ENCODE assay signal across 8 cellular contexts in the genomic region with DNA sequence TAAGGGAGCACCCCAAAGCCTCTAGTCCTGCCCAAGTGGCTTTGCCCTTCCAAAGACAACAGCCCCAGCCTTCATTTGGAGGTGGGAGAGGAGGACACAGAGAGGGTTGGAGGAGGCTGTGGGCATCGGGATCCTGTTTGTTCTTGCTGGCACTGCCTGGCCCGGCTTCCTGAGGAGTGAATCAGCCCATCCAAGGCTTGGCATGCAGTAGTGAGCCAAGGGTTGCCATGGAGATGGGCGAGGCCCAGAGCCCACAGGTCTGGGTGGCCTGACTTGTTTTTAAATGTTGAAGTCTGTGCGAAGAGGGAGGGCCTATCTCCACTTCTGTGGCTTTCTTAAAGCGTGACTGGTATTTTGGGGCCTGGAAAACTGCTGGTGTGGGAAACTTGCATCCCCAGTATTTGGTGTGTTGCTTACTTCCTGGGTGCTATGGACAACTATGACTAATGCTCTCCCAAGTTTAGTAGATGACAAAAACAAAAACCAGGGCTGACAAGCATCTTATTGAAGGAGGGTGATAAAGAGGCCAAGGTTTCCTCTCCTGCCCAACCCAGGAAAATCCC. TPM values are rescaled to one million over a fixed set of nuclear protein-coding genes. Genes with fewer than 3 reads are reported as not detected.
DNase-seq lines count a peak whose midpoint lies in the region; ATAC-seq and TF ChIP-seq lines count a peak whose summit lies in the region.

No MANE protein-coding gene starts in this region.

- peaks cover 0 to 3% (median 0%) of the 10 kb centered on the region in 5 donors for H3K27me3 Mint-ChIP-seq in naive thymus-derived CD8-positive, alpha-beta T cell

- DNase-seq in A172 (ENCODE audit: low spot score) (peak; percentile 96), breast epithelium (ENCODE audit: low spot score in 2 of 2) (peak; percentile 91 to 98), left lung (peak; percentile 89 to 90), tibial artery (peak; percentile 92 to 97), NCI-H2081 treated with DMSO at 0.1 percent for 48 hours (lab: John Stamatoyannopoulos, UW) (no peak)
- DNase-seq in stimulated activated CD4-positive, alpha-beta T cell treated with anti-CD3 and anti-CD28 coated beads, Interleukin-15, amount 100 ng/mL, for 24 hours: no peak
- no peak for DNase-seq in naive thymus-derived CD8-positive, alpha-beta T cell

- H3K36me3 ChIP-seq in breast epithelium (no peaks in the 10 kb centered on the region), left lung (peaks cover 0 to 21% of the 10 kb centered on the region in 2 donors), tibial artery (peaks cover 0 to 8% (median 8%) of the 10 kb centered on the region in 3 donors)

- TF ChIP-seq POLR2A in breast epithelium (IDR thresholded peaks at IDR 0.05): peak; percentile 26

- H3K9me3 Mint-ChIP-seq in naive thymus-derived CD8-positive, alpha-beta T cell: no peaks in the 10 kb centered on the region

- intact Hi-C loops in breast epithelium (cut with DNase I; ENCODE audit: low total_unique reads) (loop anchor here (10.0 kb wide), 1 partner anchor 59 kb away; no protein-coding TSS in a partner anchor), left lung (cut with DNase I) (no loop called here), tibial artery (cut with DNase I; ENCODE audit: low total_unique reads) (loop anchor here (10.0 kb wide), 1 partner anchor 319 kb away; a partner anchor contains a TSS)

- H3K9me3 ChIP-seq in breast epithelium: no peaks in the 10 kb centered on the region
- H3K9me3 ChIP-seq in left lung: no peaks in the 10 kb centered on the region
- no peaks in the 10 kb centered on the region for H3K9me3 ChIP-seq in tibial artery

- H3K27me3 ChIP-seq in breast epithelium: no peaks in the 10 kb centered on the region
- no peaks in the 10 kb centered on the region for H3K27me3 ChIP-seq in left lung
- no peaks in the 10 kb centered on the region for H3K27me3 ChIP-seq in tibial artery

- TF ChIP-seq EP300 in Ishikawa (IDR thresholded peaks at IDR 0.05; ENCODE audit: borderline replicate concordance): peak; percentile 77; the same call in 1 of the 2 replicates

- POLR2A ChIA-PET in naive thymus-derived CD8-positive, alpha-beta T cell (lab: Charles Lee): interaction anchor here (0.8 kb wide), 1 partner anchor 14 kb away, joined by 3 read pairs; no protein-coding TSS in a partner anchor

- TF ChIP-seq RAD21 in Ishikawa (IDR thresholded peaks at IDR 0.05; ENCODE audit: low read depth): no peak; the same call in none of the 2 replicates

- peak overlapping the region; percentile 96 to 98 for H3K27ac ChIP-seq in breast epithelium
- H3K27ac ChIP-seq in left lung: peak overlapping the region; percentile 80 to 81
- H3K27ac ChIP-seq in tibial artery: peak overlapping the region; percentile 86 to 92

- H3K4me3 ChIP-seq in breast epithelium (peak overlapping the region in 1 of 3 donors; percentile 46), left lung (no peak overlapping the region), tibial artery (peak overlapping the region; percentile 21 to 27)

- H3K4me3 Mint-ChIP-seq in naive thymus-derived CD8-positive, alpha-beta T cell: no peak overlapping the region

- no peaks in the 10 kb centered on the region for H3K36me3 Mint-ChIP-seq in naive thymus-derived CD8-positive, alpha-beta T cell

- TF ChIP-seq CTCF in breast epithelium (IDR thresholded peaks at IDR 0.05) (no peak), left lung (IDR thresholded peaks at IDR 0.05) (no peak), tibial artery (IDR thresholded peaks at IDR 0.05) (no peak)

- no peak overlapping the region for H3K27ac Mint-ChIP-seq in naive thymus-derived CD8-positive, alpha-beta T cell

- H3K4me1 Mint-ChIP-seq in naive thymus-derived CD8-positive, alpha-beta T cell: peaks cover 10 to 30% (median 20%) of the 10 kb centered on the region in 4 donors

- peaks cover 12 to 46% of the 10 kb centered on the region in 2 donors for H3K4me1 ChIP-seq in breast epithelium
- H3K4me1 ChIP-seq in left lung: peaks cover 29 to 62% of the 10 kb centered on the region in 2 donors
- peaks cover 0 to 100% (median 83%) of the 10 kb centered on the region in 4 donors for H3K4me1 ChIP-seq in tibial artery

- peak; percentile 87 for ATAC-seq in left lung
- no peak for ATAC-seq in naive thymus-derived CD8-positive, alpha-beta T cell

TF ChIP-seq in Ishikawa, 13 proteins besides CTCF, POLR2A, EP300 and RAD21:
- TF ChIP-seq, protein P1, sequence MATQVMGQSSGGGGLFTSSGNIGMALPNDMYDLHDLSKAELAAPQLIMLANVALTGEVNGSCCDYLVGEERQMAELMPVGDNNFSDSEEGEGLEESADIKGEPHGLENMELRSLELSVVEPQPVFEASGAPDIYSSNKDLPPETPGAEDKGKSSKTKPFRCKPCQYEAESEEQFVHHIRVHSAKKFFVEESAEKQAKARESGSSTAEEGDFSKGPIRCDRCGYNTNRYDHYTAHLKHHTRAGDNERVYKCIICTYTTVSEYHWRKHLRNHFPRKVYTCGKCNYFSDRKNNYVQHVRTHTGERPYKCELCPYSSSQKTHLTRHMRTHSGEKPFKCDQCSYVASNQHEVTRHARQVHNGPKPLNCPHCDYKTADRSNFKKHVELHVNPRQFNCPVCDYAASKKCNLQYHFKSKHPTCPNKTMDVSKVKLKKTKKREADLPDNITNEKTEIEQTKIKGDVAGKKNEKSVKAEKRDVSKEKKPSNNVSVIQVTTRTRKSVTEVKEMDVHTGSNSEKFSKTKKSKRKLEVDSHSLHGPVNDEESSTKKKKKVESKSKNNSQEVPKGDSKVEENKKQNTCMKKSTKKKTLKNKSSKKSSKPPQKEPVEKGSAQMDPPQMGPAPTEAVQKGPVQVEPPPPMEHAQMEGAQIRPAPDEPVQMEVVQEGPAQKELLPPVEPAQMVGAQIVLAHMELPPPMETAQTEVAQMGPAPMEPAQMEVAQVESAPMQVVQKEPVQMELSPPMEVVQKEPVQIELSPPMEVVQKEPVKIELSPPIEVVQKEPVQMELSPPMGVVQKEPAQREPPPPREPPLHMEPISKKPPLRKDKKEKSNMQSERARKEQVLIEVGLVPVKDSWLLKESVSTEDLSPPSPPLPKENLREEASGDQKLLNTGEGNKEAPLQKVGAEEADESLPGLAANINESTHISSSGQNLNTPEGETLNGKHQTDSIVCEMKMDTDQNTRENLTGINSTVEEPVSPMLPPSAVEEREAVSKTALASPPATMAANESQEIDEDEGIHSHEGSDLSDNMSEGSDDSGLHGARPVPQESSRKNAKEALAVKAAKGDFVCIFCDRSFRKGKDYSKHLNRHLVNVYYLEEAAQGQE (IDR thresholded peaks at IDR 0.05; ENCODE audit: low read depth): no peak
- peak; percentile 92 for TF ChIP-seq TEAD4 (IDR thresholded peaks at IDR 0.05)
- no peak for TF ChIP-seq CEBPB (IDR thresholded peaks at IDR 0.05)
- TF ChIP-seq NFIC (IDR thresholded peaks at IDR 0.05): peak; percentile 91
- TF ChIP-seq TCF12 (IDR thresholded peaks at IDR 0.05; ENCODE audit: low read depth): 0 out of 2 replicates have a peak, but pooled peaks have one; percentile 67
- TF ChIP-seq ZBTB7A (IDR thresholded peaks at IDR 0.05; ENCODE audit: low read depth): 0 out of 2 replicates have a peak, but pooled peaks have one; percentile 52
- TF ChIP-seq, protein P2, sequence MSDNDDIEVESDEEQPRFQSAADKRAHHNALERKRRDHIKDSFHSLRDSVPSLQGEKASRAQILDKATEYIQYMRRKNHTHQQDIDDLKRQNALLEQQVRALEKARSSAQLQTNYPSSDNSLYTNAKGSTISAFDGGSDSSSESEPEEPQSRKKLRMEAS (IDR thresholded peaks at IDR 0.05): peak; percentile 64
- TF ChIP-seq FOXM1 (IDR thresholded peaks at IDR 0.05; ENCODE audit: borderline replicate concordance, low read depth): peak; percentile 66; the same call in 1 of the 2 replicates

RNA-seq across cellular contexts. Expression of a gene that starts 15.8 kb away (rescaled TPM):
- total RNA-seq in A172 (2014; rRNA removed; shearing (Covaris generic)): 107 and 128 TPM in 2 replicates
- total RNA-seq in breast epithelium (100 to 1,000 TPM in 2 of 3 donors, 10 to 100 TPM in 1; 91.1 to 436 (median 243) TPM), left lung (100 to 1,000 TPM; 416 to 512 TPM)
- 10 to 100 TPM in 1 of 2 experiments, 1 to 10 TPM in 1; 7.9 to 11.7 TPM for total RNA-seq in naive thymus-derived CD8-positive, alpha-beta T cell
- polyA plus RNA-seq in naive thymus-derived CD8-positive, alpha-beta T cell: 10 to 100 TPM; 23.4 to 43.4 (median 41.7) TPM

Comparison
In these comparisons a context has a peak if more than half of its experiments do, and no peak if none do; other contexts are left out.
1. DNase-seq: peak in A172 (single experiment), breast epithelium (2 of 2), left lung (2 of 2) and tibial artery (2 of 2); none in NCI-H2081 treated with DMSO at 0.1 percent for 48 hours (single experiment), stimulated activated CD4-positive, alpha-beta T cell treated with anti-CD3 and anti-CD28 coated beads, Interleukin-15, amount 100 ng/mL, for 24 hours (single experiment) and naive thymus-derived CD8-positive, alpha-beta T cell (0 of 10).
2. H3K4me3 ChIP-seq: peak in tibial artery (2 of 2); none in left lung (0 of 2).
3. intact Hi-C loops: an anchor here in breast epithelium (10.0 kb wide) and tibial artery (10.0 kb wide); none called in left lung.
4. Peak in every context shown above with its lines, with median percentiles within 50 percentile points of each other: H3K27ac ChIP-seq.